In genomic region chrX:155026727-155027508, GRCh38 we compare ENCODE assay signal across 8 cellular contexts. TPM values are rescaled to one million over a fixed set of nuclear protein-coding genes. Genes with fewer than 3 reads are reported as not detected.
DNase-seq lines count a peak whose midpoint lies in the region; ATAC-seq and TF ChIP-seq lines count a peak whose summit lies in the region.

TSS of gene FUNDC2 (plus strand) at chrX:155026844. CDS start at chrX:155026939, 95 bp downstream.

- TF ChIP-seq CTCF in epithelial cell of esophagus (IDR thresholded peaks at IDR 0.05; ENCODE audit: insufficient read depth, low read depth, low read length, missing control alignments) (no peak), mucosa of descending colon (IDR thresholded peaks at IDR 0.05) (no peak)

- no peak for TF ChIP-seq RAD21 in Ishikawa (IDR thresholded peaks at IDR 0.05; ENCODE audit: low read depth)

- DNase-seq in DMS153 treated with DMSO at 0.1 percent for 48 hours (lab: John Stamatoyannopoulos, UW; ENCODE audit: unreplicated experiment) (peak; percentile 94), OCI-M2 (lab: John Stamatoyannopoulos, UW; ENCODE audit: unreplicated experiment) (peak; percentile 48), activated T-cell treated with anti-CD3 and anti-CD28 coated beads for 4 hours (peak; percentile 83), epithelial cell of esophagus (ENCODE audit: low read depth) (peak; percentile 91), mucosa of descending colon (peak; percentile 90 to 97 (median 95))
- DNase-seq in stimulated activated CD8-positive, alpha-beta memory T cell treated with anti-CD3 and anti-CD28 coated beads, Interleukin-4, amount 100 ng/mL, for 24 hours (ENCODE audit: low read depth) = peak; percentile 87

- TF ChIP-seq EP300 in Ishikawa (IDR thresholded peaks at IDR 0.05; ENCODE audit: borderline replicate concordance) = no peak

- H3K4me1 ChIP-seq in mucosa of descending colon (ENCODE audit: low read depth) = no peaks in the 10 kb centered on the region

- peak within 1 kb of the TSS; percentile 79 for H3K4me3 ChIP-seq in epithelial cell of esophagus (ENCODE audit: low read length)
- H3K4me3 ChIP-seq in mucosa of descending colon = peak within 1 kb of the TSS; percentile 28

- ATAC-seq in GM21619 (IDR thresholded peaks at IDR 0.05; ENCODE audit: unreplicated experiment) (peak; percentile 83), mucosa of descending colon (peak; percentile 92)

- no peaks in the 10 kb centered on the region for H3K9me3 ChIP-seq in mucosa of descending colon

- intact Hi-C loops in mucosa of descending colon (cut with DNase I, micrococcal nuclease) = no loop called here

- H3K36me3 ChIP-seq in mucosa of descending colon (ENCODE audit: low read depth) = no peaks in the 10 kb centered on the region

TF ChIP-seq in Ishikawa, 13 proteins besides CTCF, POLR2A, EP300 and RAD21:
- TF ChIP-seq TEAD4 (IDR thresholded peaks at IDR 0.05) = no peak
- TF ChIP-seq FOXM1 (IDR thresholded peaks at IDR 0.05; ENCODE audit: borderline replicate concordance, low read depth) = 0 out of 2 replicates have a peak, but pooled peaks have one; percentile 28
- no peak for TF ChIP-seq REST (IDR thresholded peaks at IDR 0.05; ENCODE audit: low read depth)
- TF ChIP-seq USF1 (IDR thresholded peaks at IDR 0.05) = peak; percentile 83
- peak; percentile 78 for TF ChIP-seq YY1 (IDR thresholded peaks at IDR 0.05; ENCODE audit: low read depth)
- TF ChIP-seq MAX (IDR thresholded peaks at IDR 0.05) = peak; percentile 90
- peak; percentile 58 for TF ChIP-seq CREB1 (IDR thresholded peaks at IDR 0.05; ENCODE audit: low read depth)
- peak; percentile 47; the same call in 1 of the 2 replicates for TF ChIP-seq TCF12 (IDR thresholded peaks at IDR 0.05; ENCODE audit: low read depth)
- no peak for TF ChIP-seq EGR1 (IDR thresholded peaks at IDR 0.05)
- TF ChIP-seq TAF1 (IDR thresholded peaks at IDR 0.05; ENCODE audit: low read depth) = 0 out of 2 replicates have a peak, but pooled peaks have one; percentile 2

RNA-seq across cellular contexts. Expression of gene FUNDC2, which starts in this region (rescaled TPM):
- total RNA-seq in mucosa of descending colon = 10 to 100 TPM; 48.9 to 92.8 (median 53.3) TPM

Comparison
In these comparisons a context has a peak if more than half of its experiments do, and no peak if none do; other contexts are left out.
1. Peak in every context shown above with its lines: DNase-seq, ATAC-seq and H3K4me3 ChIP-seq.